ENCODE assay signal across 11 cellular contexts in the genomic region with DNA sequence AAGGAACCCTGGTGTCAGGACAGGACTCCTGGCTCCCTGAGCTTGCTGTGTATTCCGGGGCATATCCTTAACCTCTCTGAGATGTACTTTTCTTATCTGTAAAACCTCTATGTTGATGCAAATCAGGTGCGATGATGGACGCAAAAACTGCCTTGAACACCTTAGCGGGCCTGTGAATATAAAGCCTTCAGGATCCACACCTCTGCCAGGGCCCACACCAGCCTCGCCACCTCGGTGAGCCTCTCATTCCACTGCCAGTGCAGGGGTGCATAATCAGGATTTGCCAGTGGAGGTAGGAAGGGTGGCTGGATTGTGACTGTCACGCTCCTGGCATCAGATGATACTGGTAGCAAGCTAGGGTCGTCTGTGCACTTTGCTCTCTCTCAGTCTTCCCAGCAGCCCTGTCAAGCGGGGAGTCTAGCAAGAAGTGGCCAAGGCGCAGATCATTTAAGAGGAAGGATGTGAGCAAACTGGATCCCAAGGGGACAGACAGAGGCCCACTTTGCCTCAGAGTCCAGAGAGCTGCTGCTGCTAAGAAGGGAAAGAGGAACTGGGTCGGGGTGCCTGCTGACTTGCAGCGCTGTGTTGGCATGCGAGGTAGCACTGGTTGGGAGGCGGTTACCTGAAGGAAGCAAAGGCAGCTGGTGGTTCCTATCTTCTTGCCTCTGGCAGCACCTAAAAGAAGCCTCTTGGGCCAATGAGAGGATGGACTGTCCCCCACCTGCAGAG. TPM values are rescaled to one million over a fixed set of nuclear protein-coding genes. Genes with fewer than 3 reads are reported as not detected.
DNase-seq lines count a peak whose midpoint lies in the region; ATAC-seq, FAIRE-seq and TF ChIP-seq lines count a peak whose summit lies in the region.
"Had no signal": no experiment of that assay in that cellular context is flagged by ENCODE, and none has a peak within 500 bp of the region (broad histone marks: within the 10 kb centered on the region; RNA-seq: fewer than 3 reads in every experiment).

No MANE protein-coding gene starts in this region.

- intact Hi-C loops in spleen (cut with DNase I; ENCODE audit: low total_unique reads) = no loop called here

- ATAC-seq in HG02970 (IDR thresholded peaks at IDR 0.05; ENCODE audit: low FRiP score, unreplicated experiment) = no peak

- H3K9me3 ChIP-seq in spleen = no peaks in the 10 kb centered on the region

- peaks cover 94% of the 10 kb centered on the region for H3K4me1 Mint-ChIP-seq in activated CD4-positive, alpha-beta T cell treated with anti-CD3 and anti-CD28 coated beads, Interleukin-2, amount 10 ng/mL, durations not matched to agents 7 days and 5 days
- peaks cover 49 to 91% (median 74%) of the 10 kb centered on the region in 3 donors for H3K4me1 Mint-ChIP-seq in IgD-negative memory B cell
- peaks cover 65% of the 10 kb centered on the region for H3K4me1 Mint-ChIP-seq in activated naive CD8-positive, alpha-beta T cell treated with anti-CD3 and anti-CD28 coated beads for 36 hours

- peaks cover 62 to 100% (median 95%) of the 10 kb centered on the region in 6 donors for H3K4me1 ChIP-seq in spleen

- no peak for FAIRE-seq in HTR-8/SVneo (lab: Jason Lieb, UNC)
- FAIRE-seq: endometrium had no signal

- H3K9me3 Mint-ChIP-seq in activated CD4-positive, alpha-beta T cell treated with anti-CD3 and anti-CD28 coated beads, Interleukin-2, amount 10 ng/mL, durations not matched to agents 7 days and 5 days = no peaks in the 10 kb centered on the region
- H3K9me3 Mint-ChIP-seq in IgD-negative memory B cell = no peaks in the 10 kb centered on the region
- H3K9me3 Mint-ChIP-seq in activated naive CD8-positive, alpha-beta T cell treated with anti-CD3 and anti-CD28 coated beads for 36 hours = no peaks in the 10 kb centered on the region

- TF ChIP-seq POLR2A in spleen (IDR thresholded peaks at IDR 0.05) = no peak

- peak overlapping the region in 1 of 8 donors; percentile 16 for H3K4me3 ChIP-seq in spleen

- POLR2A ChIA-PET in activated CD4-positive, alpha-beta T cell treated with anti-CD3 and anti-CD28 coated beads, Interleukin-2, amount 10 ng/mL, durations not matched to agents 7 days and 5 days (lab: Charles Lee) = no interaction called here

- H3K4me3 Mint-ChIP-seq in activated CD4-positive, alpha-beta T cell treated with anti-CD3 and anti-CD28 coated beads, Interleukin-2, amount 10 ng/mL, durations not matched to agents 7 days and 5 days = no peak overlapping the region
- peak overlapping the region; percentile 38 to 93 (median 81) for H3K4me3 Mint-ChIP-seq in IgD-negative memory B cell
- no peak overlapping the region for H3K4me3 Mint-ChIP-seq in activated naive CD8-positive, alpha-beta T cell treated with anti-CD3 and anti-CD28 coated beads for 36 hours

- H3K27me3 Mint-ChIP-seq in activated CD4-positive, alpha-beta T cell treated with anti-CD3 and anti-CD28 coated beads, Interleukin-2, amount 10 ng/mL, durations not matched to agents 7 days and 5 days = no peaks in the 10 kb centered on the region
- H3K27me3 Mint-ChIP-seq in IgD-negative memory B cell = peaks cover 3% of the 10 kb centered on the region
- H3K27me3 Mint-ChIP-seq in activated naive CD8-positive, alpha-beta T cell treated with anti-CD3 and anti-CD28 coated beads for 36 hours = no peaks in the 10 kb centered on the region

- TF ChIP-seq CTCF in spleen (IDR thresholded peaks at IDR 0.05 in 8 of 11, conservative IDR thresholded peaks at IDR 0.05 in 3 of 11) = no peak

- no peak for DNase-seq in activated CD4-positive, alpha-beta T cell treated with anti-CD3 and anti-CD28 coated beads, Interleukin-2, amount 10 ng/mL, durations not matched to agents 7 days and 5 days
- no peak for DNase-seq in activated CD4-positive, alpha-beta T cell treated with anti-CD3 and anti-CD28 coated beads, Interleukin-2, amount 50 U/mL, for 4 hours
- no peak for DNase-seq in activated naive CD8-positive, alpha-beta T cell treated with anti-CD3 and anti-CD28 coated beads for 36 hours
- DNase-seq in spleen (peak; percentile 91), DMS153 (lab: John Stamatoyannopoulos, UW) (no peak), HTR-8/SVneo (ENCODE audit: insufficient read length, low spot score) (no peak)
- DNase-seq: activated CD4-positive, alpha-beta T cell treated with anti-CD3 and anti-CD28 coated beads for 48 hours; NCI-H1048 had no signal

- WGBS in spleen, 5 donors = 54 to 65% (median 63%) methylated on average over 14 of the region's 14 CpGs

- H3K27me3 ChIP-seq in spleen (replicated peaks in 1 of 7) = no peaks in the 10 kb centered on the region

- CTCF ChIA-PET in activated CD4-positive, alpha-beta T cell treated with anti-CD3 and anti-CD28 coated beads, Interleukin-2, amount 10 ng/mL, durations not matched to agents 7 days and 5 days (lab: Charles Lee) = interaction anchor here (1.1 to 1.9 kb wide), 3 partner anchors 12 to 147 kb away, joined by 3 to 5 read pairs (median 4); no protein-coding TSS in a partner anchor

- peaks cover 0 to 22% (median 3%) of the 10 kb centered on the region in 6 donors for H3K36me3 ChIP-seq in spleen

- peak overlapping the region in 7 of 8 donors; percentile 43 to 85 (median 70) for H3K27ac ChIP-seq in spleen

- H3K27ac Mint-ChIP-seq in activated CD4-positive, alpha-beta T cell treated with anti-CD3 and anti-CD28 coated beads, Interleukin-2, amount 10 ng/mL, durations not matched to agents 7 days and 5 days = peak overlapping the region; percentile 34
- H3K27ac Mint-ChIP-seq in IgD-negative memory B cell = peak overlapping the region; percentile 89 to 99 (median 90)
- peak overlapping the region; percentile 23 for H3K27ac Mint-ChIP-seq in activated naive CD8-positive, alpha-beta T cell treated with anti-CD3 and anti-CD28 coated beads for 36 hours

- peaks cover 61% of the 10 kb centered on the region for H3K36me3 Mint-ChIP-seq in activated CD4-positive, alpha-beta T cell treated with anti-CD3 and anti-CD28 coated beads, Interleukin-2, amount 10 ng/mL, durations not matched to agents 7 days and 5 days (ENCODE audit: low read depth)
- H3K36me3 Mint-ChIP-seq in IgD-negative memory B cell = peaks cover 5% of the 10 kb centered on the region
- H3K36me3 Mint-ChIP-seq in activated naive CD8-positive, alpha-beta T cell treated with anti-CD3 and anti-CD28 coated beads for 36 hours = peaks cover 25% of the 10 kb centered on the region

RNA-seq across cellular contexts. Expression of a gene that starts 27.9 kb away (rescaled TPM):
- 10 to 100 TPM; 81.6 to 83.9 TPM for total RNA-seq in activated CD4-positive, alpha-beta T cell treated with anti-CD3 and anti-CD28 coated beads, Interleukin-2, amount 10 ng/mL, durations not matched to agents 7 days and 5 days
- polyA plus RNA-seq in IgD-negative memory B cell (32.4 TPM), spleen (1 to 10 TPM; 8.3 to 8.9 (median 8.6) TPM)
- total RNA-seq in activated naive CD8-positive, alpha-beta T cell treated with anti-CD3 and anti-CD28 coated beads for 36 hours = 10 to 100 TPM; 15.7 to 16.4 TPM
- 10 to 100 TPM; 27.3 to 78.4 (median 47.5) TPM for total RNA-seq in spleen

Comparison
In these comparisons a context has a peak if more than half of its experiments do, and no peak if none do; other contexts are left out.
1. H3K27ac Mint-ChIP-seq: peak in every context shown above with its lines; median percentile 90 in IgD-negative memory B cell; 34 in activated CD4-positive, alpha-beta T cell treated with anti-CD3 and anti-CD28 coated beads, Interleukin-2, amount 10 ng/mL, durations not matched to agents 7 days and 5 days; 23 in activated naive CD8-positive, alpha-beta T cell treated with anti-CD3 and anti-CD28 coated beads for 36 hours.
2. H3K4me3 Mint-ChIP-seq: peak in IgD-negative memory B cell (4 of 4); none in activated CD4-positive, alpha-beta T cell treated with anti-CD3 and anti-CD28 coated beads, Interleukin-2, amount 10 ng/mL, durations not matched to agents 7 days and 5 days (single experiment) and activated naive CD8-positive, alpha-beta T cell treated with anti-CD3 and anti-CD28 coated beads for 36 hours (single experiment).